1 cellular context compared by ENCODE assay signal in genomic region chr15:62058327-62059028, GRCh38.
TF ChIP-seq lines count a peak whose summit lies in the region.

No MANE protein-coding gene starts in this region.

TF ChIP-seq in IMR-90, 13 proteins besides CTCF, POLR2A, EP300 and RAD21 (continued from another document):
- TF ChIP-seq CHD1 (IDR thresholded peaks at IDR 0.05; ENCODE audit: low read depth, low read length) (no peak), SMC3 (IDR thresholded peaks at IDR 0.05; ENCODE audit: low read depth, low read length) (no peak), ELK1 (IDR thresholded peaks at IDR 0.05; ENCODE audit: borderline replicate concordance, low read depth, low read length) (no peak), CEBPB (IDR thresholded peaks at IDR 0.05; ENCODE audit: low read depth, low read length) (no peak), USF2 (IDR thresholded peaks at IDR 0.05; ENCODE audit: low read depth, low read length) (no peak), MXI1 (IDR thresholded peaks at IDR 0.05; ENCODE audit: borderline replicate concordance, low read depth, low read length) (no peak), MAFK (IDR thresholded peaks at IDR 0.05; ENCODE audit: low read depth, low read length) (no peak), FOS (IDR thresholded peaks at IDR 0.05; ENCODE audit: low read depth, low read length) (no peak), RCOR1 (IDR thresholded peaks at IDR 0.05; ENCODE audit: insufficient replicate concordance, low read length) (no peak), BHLHE40 (IDR thresholded peaks at IDR 0.05; ENCODE audit: low read depth, low read length) (no peak)
TF ChIP-seq in IMR-90: peak in this region for 0.
